ENCODE assay signal across 8 cellular contexts in the genomic region with DNA sequence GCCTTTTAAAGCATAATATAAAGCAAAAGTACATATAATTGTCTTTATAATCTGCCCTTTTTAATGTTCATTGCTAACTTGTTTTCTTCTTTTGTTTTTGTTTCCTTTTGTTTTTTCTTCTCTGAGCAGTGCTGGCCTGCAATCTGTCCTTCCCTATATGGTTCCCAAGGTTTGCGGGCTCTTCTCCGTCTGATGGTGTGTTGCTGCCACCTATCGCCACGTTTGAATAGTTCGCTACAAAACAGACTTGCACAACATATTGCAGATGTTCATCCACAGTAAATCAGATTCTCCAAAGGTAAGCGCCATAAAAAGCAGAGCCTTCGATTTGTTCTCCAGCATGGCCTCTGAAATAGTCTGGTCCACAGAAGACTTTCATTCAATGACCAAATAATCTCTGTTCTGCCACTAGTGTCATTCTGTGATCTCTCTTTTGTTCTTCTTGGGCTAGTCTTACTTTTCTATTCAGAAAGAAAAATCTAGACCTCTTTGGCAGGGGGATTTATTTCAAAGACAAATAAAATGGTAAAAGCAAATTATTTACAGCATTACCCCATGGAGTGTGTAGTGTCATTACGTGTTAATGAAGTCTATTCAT. TPM values are rescaled to one million over a fixed set of nuclear protein-coding genes. Genes with fewer than 3 reads are reported as not detected.
DNase-seq lines count a peak whose midpoint lies in the region; ATAC-seq and TF ChIP-seq lines count a peak whose summit lies in the region.

No MANE protein-coding gene starts in this region.

- no peaks in the 10 kb centered on the region for H3K9me3 Mint-ChIP-seq in CD8-positive, alpha-beta T cell

- H3K27me3 Mint-ChIP-seq in CD8-positive, alpha-beta T cell (ENCODE audit: low read depth), result peaks cover 16% of the 10 kb centered on the region

- H3K27ac Mint-ChIP-seq in CD8-positive, alpha-beta T cell, result no peak overlapping the region

- no peak overlapping the region for H3K4me3 ChIP-seq in CD8-positive, alpha-beta T cell (ENCODE audit: low read depth, low read length)
- no peak overlapping the region for H3K4me3 ChIP-seq in WERI-Rb-1 (ENCODE audit: low read depth, low read length)
- no peak overlapping the region for H3K4me3 ChIP-seq in dorsolateral prefrontal cortex

- no peaks in the 10 kb centered on the region for H3K27me3 ChIP-seq in CD8-positive, alpha-beta T cell (ENCODE audit: insufficient read depth, low read length)
- no peaks in the 10 kb centered on the region for H3K27me3 ChIP-seq in WERI-Rb-1 (ENCODE audit: insufficient read depth, low read depth, severe bottlenecking)
- H3K27me3 ChIP-seq in dorsolateral prefrontal cortex, result no peaks in the 10 kb centered on the region

- intact Hi-C loops in CD8-positive, alpha-beta T cell (cut with DNase I, micrococcal nuclease), result no loop called here
- intact Hi-C loops in dorsolateral prefrontal cortex (cut with DNase I), result no loop called here

- CTCF ChIA-PET in CD8-positive, alpha-beta T cell (lab: Charles Lee), result no interaction called here

- peaks cover 2% of the 10 kb centered on the region for H3K4me1 Mint-ChIP-seq in CD8-positive, alpha-beta T cell (ENCODE audit: low read depth)

- POLR2A ChIA-PET in CD8-positive, alpha-beta T cell (lab: Charles Lee), result no interaction called here

- no peaks in the 10 kb centered on the region for H3K36me3 ChIP-seq in CD8-positive, alpha-beta T cell (ENCODE audit: insufficient read depth, low read length)
- no peaks in the 10 kb centered on the region for H3K36me3 ChIP-seq in WERI-Rb-1

- no peaks in the 10 kb centered on the region for H3K36me3 Mint-ChIP-seq in CD8-positive, alpha-beta T cell

- H3K4me1 ChIP-seq in CD8-positive, alpha-beta T cell (ENCODE audit: insufficient read depth, low read length), result no peaks in the 10 kb centered on the region

- DNase-seq in CD8-positive, alpha-beta T cell, result peak in 4 of 7 experiments; percentile 3 to 54 (median 18)
- peak; percentile 7 for DNase-seq in GM19240 (ENCODE audit: insufficient read length, low spot score)
- DNase-seq in NCI-H2196 treated with DMSO at 0.1 percent for 48 hours (lab: John Stamatoyannopoulos, UW; ENCODE audit: unreplicated experiment), result peak; percentile 42
- DNase-seq in WERI-Rb-1, result peak; percentile 62
- peak; percentile 29 to 75 (median 59) for DNase-seq in dorsolateral prefrontal cortex
- DNase-seq in lung microvascular endothelial cell (ENCODE audit: low read depth in 2 of 2), result peak; percentile 74 to 81
- peak; percentile 46 for DNase-seq in stimulated activated naive CD8-positive, alpha-beta T cell treated with anti-CD3 and anti-CD28 coated beads, Interleukin-15, Interleukin-2, amounts not matched to agents 100 U/mL and 50 U/mL, for 24 hours

- no peak overlapping the region for H3K27ac ChIP-seq in CD8-positive, alpha-beta T cell (ENCODE audit: low read depth, low read length)
- H3K27ac ChIP-seq in WERI-Rb-1 (no peak overlapping the region), dorsolateral prefrontal cortex (no peak overlapping the region)

- peak; percentile 55 for TF ChIP-seq CTCF in CD8-positive, alpha-beta T cell (IDR thresholded peaks at IDR 0.05)
- TF ChIP-seq CTCF in WERI-Rb-1 (IDR thresholded peaks at IDR 0.05; ENCODE audit: low read depth, low read length) (peak; percentile 73), dorsolateral prefrontal cortex (IDR thresholded peaks at IDR 0.05 in 54 of 56, conservative IDR thresholded peaks at IDR 0.05 in 2 of 56; ENCODE audit: low read depth in 1 of 56, partially characterized antibody in 56 of 56) (peak; percentile 40 to 85 (median 72))

- no peak for ATAC-seq in CD8-positive, alpha-beta T cell
- peak; percentile 92 for ATAC-seq in HG03342 (IDR thresholded peaks at IDR 0.05; ENCODE audit: unreplicated experiment)
- ATAC-seq in stimulated activated naive CD8-positive, alpha-beta T cell treated with anti-CD3 and anti-CD28 coated beads, Interleukin-15, Interleukin-2, amounts not matched to agents 100 U/mL and 50 U/mL, for 24 hours, result peak; percentile 69

- no peaks in the 10 kb centered on the region for H3K9me3 ChIP-seq in CD8-positive, alpha-beta T cell (ENCODE audit: low read length)
- no peaks in the 10 kb centered on the region for H3K9me3 ChIP-seq in WERI-Rb-1 (ENCODE audit: severe bottlenecking)

- no peak overlapping the region for H3K4me3 Mint-ChIP-seq in CD8-positive, alpha-beta T cell

RNA-seq across cellular contexts. Expression of gene C12orf50, which starts 33.5 kb away (rescaled TPM):
- under 1 TPM; 0.08 to 0.22 TPM for total RNA-seq in CD8-positive, alpha-beta T cell
- 1 to 10 TPM in 7 of 120 experiments, under 1 TPM in 109, not detected in 4; 0.13 to 1.3 (median 0.44) TPM for total RNA-seq in dorsolateral prefrontal cortex
- total RNA-seq in lung microvascular endothelial cell, result not detected in 2 replicates

Comparison
In these comparisons a context has a peak if more than half of its experiments do, and no peak if none do; other contexts are left out.
1. DNase-seq: peak in every context shown above with its lines; median percentile 78 in lung microvascular endothelial cell; 62 in WERI-Rb-1; 59 in dorsolateral prefrontal cortex; 46 in stimulated activated naive CD8-positive, alpha-beta T cell treated with anti-CD3 and anti-CD28 coated beads, Interleukin-15, Interleukin-2, amounts not matched to agents 100 U/mL and 50 U/mL, for 24 hours; 42 in NCI-H2196 treated with DMSO at 0.1 percent for 48 hours; 18 in CD8-positive, alpha-beta T cell; 7 in GM19240.